8 cellular contexts compared by ENCODE assay signal in genomic region chr19:19663292-19664120, GRCh38. TPM values are rescaled to one million over a fixed set of nuclear protein-coding genes. Genes with fewer than 3 reads are reported as not detected.
DNase-seq lines count a peak whose midpoint lies in the region; TF ChIP-seq lines count a peak whose summit lies in the region.

Gene ATP13A1, minus strand, starts transcription at chr19:19663676. Its CDS starts 10 bp downstream, at chr19:19663666.

- TF ChIP-seq CTCF in Loucy (conservative IDR thresholded peaks at IDR 0.05; ENCODE audit: low read length) (no peak; the same call in 1 of the 2 replicates), fibroblast of pulmonary artery (IDR thresholded peaks at IDR 0.05; ENCODE audit: low read length, missing control alignments) (no peak), nephron (IDR thresholded peaks at IDR 0.05; ENCODE audit: unreplicated experiment in 3 of 3) (no peak)

- H3K4me3 ChIP-seq in H7 (ENCODE audit: insufficient read depth, low read depth, low read length) (peak within 1 kb of the TSS; percentile 100), Loucy (ENCODE audit: low read length, poor library complexity, severe bottlenecking) (peak within 1 kb of the TSS; percentile 100), fibroblast of pulmonary artery (replicated peaks; ENCODE audit: low read depth, low read length) (peak within 1 kb of the TSS; percentile 84)

- H3K36me3 ChIP-seq in H7 (replicated peaks; ENCODE audit: control insufficient read depth, insufficient read depth, low read length) (peaks cover 16% of the 10 kb centered on the region), Loucy (ENCODE audit: insufficient read depth, low read length) (peaks cover 11% of the 10 kb centered on the region; the same call in 1 of the 2 replicates)

- peak within 1 kb of the TSS; percentile 91 for H3K9ac ChIP-seq in Loucy (ENCODE audit: low read depth, low read length, poor library complexity, severe bottlenecking)

- peak within 1 kb of the TSS; percentile 92 to 95 (median 94) for H3K4me3 Mint-ChIP-seq in nephron
- H3K4me3 Mint-ChIP-seq in stimulated activated naive CD8-positive, alpha-beta T cell treated with anti-CD3 and anti-CD28 coated beads, Interleukin-15, Interleukin-2, amounts not matched to agents 100 ng/mL and 50 ng/mL, for 24 hours: peak within 1 kb of the TSS; percentile 93

- TF ChIP-seq POLR2A in Raji (IDR thresholded peaks at IDR 0.05; ENCODE audit: insufficient read depth, low read depth, low read length): peak; percentile 79

- H3K27ac Mint-ChIP-seq in nephron: peak within 1 kb of the TSS; percentile 87 to 95 (median 93)
- H3K27ac Mint-ChIP-seq in stimulated activated naive CD8-positive, alpha-beta T cell treated with anti-CD3 and anti-CD28 coated beads, Interleukin-15, Interleukin-2, amounts not matched to agents 100 ng/mL and 50 ng/mL, for 24 hours: peak within 1 kb of the TSS; percentile 97

- peak within 1 kb of the TSS; percentile 85 for H2AFZ ChIP-seq in Loucy (ENCODE audit: low read length)

- H3K9me3 Mint-ChIP-seq in nephron: no peaks in the 10 kb centered on the region
- no peaks in the 10 kb centered on the region for H3K9me3 Mint-ChIP-seq in stimulated activated naive CD8-positive, alpha-beta T cell treated with anti-CD3 and anti-CD28 coated beads, Interleukin-15, Interleukin-2, amounts not matched to agents 100 ng/mL and 50 ng/mL, for 24 hours

- peaks cover 20% of the 10 kb centered on the region for H3K4me1 Mint-ChIP-seq in nephron
- H3K4me1 Mint-ChIP-seq in stimulated activated naive CD8-positive, alpha-beta T cell treated with anti-CD3 and anti-CD28 coated beads, Interleukin-15, Interleukin-2, amounts not matched to agents 100 ng/mL and 50 ng/mL, for 24 hours (ENCODE audit: low read depth): peaks cover 40% of the 10 kb centered on the region

- DNase-seq in G401 (ENCODE audit: low spot score) (peak; percentile 99), H7 (peak; percentile 98), fibroblast of pulmonary artery (ENCODE audit: low read depth) (peak; percentile 98)
- peak; percentile 91 for DNase-seq in activated T-helper 9 cell treated with anti-CD3 and anti-CD28 coated beads, Interleukin-2, amount 50 U/mL, for 16 hours (ENCODE audit: low read depth)

- H3K79me2 ChIP-seq in Loucy (ENCODE audit: insufficient read depth, low read length): peaks cover 35% of the 10 kb centered on the region

- 0 out of 2 replicates have a peak, but pooled peaks cover 3% of the 10 kb centered on the region for H3F3A ChIP-seq in Loucy (ENCODE audit: low read depth)

- in situ Hi-C loops in G401 (cut with HindIII; ENCODE audit: low sequenced_read_pairs): no loop called here

- H3K36me3 Mint-ChIP-seq in nephron (ENCODE audit: low read depth): peaks cover 4% of the 10 kb centered on the region
- H3K36me3 Mint-ChIP-seq in stimulated activated naive CD8-positive, alpha-beta T cell treated with anti-CD3 and anti-CD28 coated beads, Interleukin-15, Interleukin-2, amounts not matched to agents 100 ng/mL and 50 ng/mL, for 24 hours (ENCODE audit: low read depth): peaks cover 27% of the 10 kb centered on the region

- H3K27me3 ChIP-seq in H7 (ENCODE audit: control insufficient read depth, insufficient read depth, low read length) (no peaks in the 10 kb centered on the region), Loucy (ENCODE audit: insufficient read depth, low read length, poor library complexity, severe bottlenecking) (no peaks in the 10 kb centered on the region)

- H3K4me2 ChIP-seq in Loucy (ENCODE audit: low read depth, low read length, poor library complexity, severe bottlenecking): peak within 1 kb of the TSS; percentile 99

- no peaks in the 10 kb centered on the region for H3K9me2 ChIP-seq in Loucy (replicated peaks; ENCODE audit: low read depth, low read length)

- H3K9me3 ChIP-seq in Loucy (ENCODE audit: insufficient read depth, low read depth, low read length): no peaks in the 10 kb centered on the region

- H3K4me1 ChIP-seq in Loucy (ENCODE audit: insufficient read depth, low read length, poor library complexity, severe bottlenecking): peaks cover 21% of the 10 kb centered on the region

- H4K20me1 ChIP-seq in Loucy (ENCODE audit: insufficient read depth, low read length, poor library complexity, severe bottlenecking): peaks cover 23% of the 10 kb centered on the region

- H3K27me3 Mint-ChIP-seq in nephron (ENCODE audit: low read depth): no peaks in the 10 kb centered on the region
- H3K27me3 Mint-ChIP-seq in stimulated activated naive CD8-positive, alpha-beta T cell treated with anti-CD3 and anti-CD28 coated beads, Interleukin-15, Interleukin-2, amounts not matched to agents 100 ng/mL and 50 ng/mL, for 24 hours: no peaks in the 10 kb centered on the region

RNA-seq across cellular contexts. Expression of gene ATP13A1, which starts in this region (rescaled TPM):
- 36.0 and 48.0 TPM in 2 replicates for total RNA-seq in G401 (2014; rRNA removed; shearing (Covaris generic))
- total RNA-seq in H7 (2014; rRNA removed; shearing (Covaris generic)): 36.2 and 40.6 TPM in 2 replicates

Comparison
In these comparisons a context has a peak if more than half of its experiments do, and no peak if none do; other contexts are left out.
1. Peak in every context shown above with its lines: DNase-seq and H3K4me3 ChIP-seq.